Comparison of ENCODE assay signal across 8 cellular contexts in genomic region chr3:48273594-48274211, GRCh38.
DNase-seq lines count a peak whose midpoint lies in the region; ATAC-seq and TF ChIP-seq lines count a peak whose summit lies in the region.

No MANE protein-coding gene starts in this region.

- H3K27ac ChIP-seq in brain microvascular endothelial cell, result no peak overlapping the region

- TF ChIP-seq CTCF in brain microvascular endothelial cell (IDR thresholded peaks at IDR 0.05; ENCODE audit: low read depth, low read length, missing control alignments), result peak; percentile 86

- H3K27me3 ChIP-seq in brain microvascular endothelial cell (replicated peaks), result no peaks in the 10 kb centered on the region

- in situ Hi-C loops in brain microvascular endothelial cell (cut with HindIII; ENCODE audit: low pct_ligation_motif_present, low sequenced_read_pairs), result loop anchor here (25.0 kb wide), 1 partner anchor 164 kb away; the partner anchor contains the start of genes ATRIP, CCDC51, PLXNB1 and TMA7

- no peak for ATAC-seq in HG03139 (IDR thresholded peaks at IDR 0.05; ENCODE audit: unreplicated experiment)

- peaks cover 7% of the 10 kb centered on the region for H3K36me3 ChIP-seq in brain microvascular endothelial cell (replicated peaks)

- DNase-seq in DMS79 treated with DMSO at 0.1 percent for 48 hours (lab: John Stamatoyannopoulos, UW) (peak; percentile 17), DMS79 (lab: John Stamatoyannopoulos, UW) (no peak), NAMALWA (ENCODE audit: low spot score) (peak; percentile 63), T-helper 9 cell (peak; percentile 34), brain microvascular endothelial cell (peak; percentile 48), iris pigment epithelial cell (ENCODE audit: low read depth) (peak; percentile 55)
- peak; percentile 49 to 60 for DNase-seq in stimulated activated CD4-positive, alpha-beta T cell treated with anti-CD3 and anti-CD28 coated beads, Interleukin-2, amount 100 ng/mL, for 24 hours

- H3K4me3 ChIP-seq in brain microvascular endothelial cell (ENCODE audit: low read depth, low read length), result no peak overlapping the region
